1 cellular context compared by ENCODE assay signal in the genomic region with DNA sequence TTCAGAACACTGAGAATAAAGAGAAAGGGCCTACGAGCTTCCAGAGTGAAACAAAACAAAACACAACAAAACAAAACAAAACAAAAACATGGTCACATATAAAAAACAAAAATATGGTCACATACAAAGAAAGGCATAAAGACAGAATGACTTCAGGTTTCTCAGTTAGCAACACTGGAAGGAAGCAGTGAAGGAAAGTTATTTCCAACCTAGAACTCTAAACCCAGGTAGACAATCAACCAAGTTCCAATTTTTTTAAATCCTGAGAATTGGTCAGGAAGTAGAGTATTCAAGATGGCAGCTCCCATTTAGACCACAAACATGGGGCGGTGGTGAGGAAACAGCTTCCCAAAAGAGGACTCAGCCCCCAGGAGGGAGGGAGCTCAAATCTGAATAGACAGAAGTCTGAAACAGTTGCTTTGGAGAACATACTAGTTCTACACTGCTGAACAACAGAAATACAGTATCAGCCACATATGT.
TF ChIP-seq lines count a peak whose summit lies in the region.

No MANE protein-coding gene starts in this region.

TF ChIP-seq in K562, 482 proteins besides CTCF, POLR2A, EP300 and RAD21 (continued from another document and continues in another):
- TF ChIP-seq, protein P1, sequence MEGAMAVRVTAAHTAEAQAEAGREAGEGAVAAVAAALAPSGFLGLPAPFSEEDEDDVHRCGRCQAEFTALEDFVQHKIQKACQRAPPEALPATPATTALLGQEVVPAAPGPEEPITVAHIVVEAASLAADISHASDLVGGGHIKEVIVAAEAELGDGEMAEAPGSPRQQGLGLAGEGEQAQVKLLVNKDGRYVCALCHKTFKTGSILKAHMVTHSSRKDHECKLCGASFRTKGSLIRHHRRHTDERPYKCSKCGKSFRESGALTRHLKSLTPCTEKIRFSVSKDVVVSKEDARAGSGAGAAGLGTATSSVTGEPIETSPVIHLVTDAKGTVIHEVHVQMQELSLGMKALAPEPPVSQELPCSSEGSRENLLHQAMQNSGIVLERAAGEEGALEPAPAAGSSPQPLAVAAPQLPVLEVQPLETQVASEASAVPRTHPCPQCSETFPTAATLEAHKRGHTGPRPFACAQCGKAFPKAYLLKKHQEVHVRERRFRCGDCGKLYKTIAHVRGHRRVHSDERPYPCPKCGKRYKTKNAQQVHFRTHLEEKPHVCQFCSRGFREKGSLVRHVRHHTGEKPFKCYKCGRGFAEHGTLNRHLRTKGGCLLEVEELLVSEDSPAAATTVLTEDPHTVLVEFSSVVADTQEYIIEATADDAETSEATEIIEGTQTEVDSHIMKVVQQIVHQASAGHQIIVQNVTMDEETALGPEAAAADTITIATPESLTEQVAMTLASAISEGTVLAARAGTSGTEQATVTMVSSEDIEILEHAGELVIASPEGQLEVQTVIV (CRISPR knock-in tag; IDR thresholded peaks at IDR 0.05; ENCODE audit: borderline replicate concordance), result no peak
- TF ChIP-seq, protein P2, sequence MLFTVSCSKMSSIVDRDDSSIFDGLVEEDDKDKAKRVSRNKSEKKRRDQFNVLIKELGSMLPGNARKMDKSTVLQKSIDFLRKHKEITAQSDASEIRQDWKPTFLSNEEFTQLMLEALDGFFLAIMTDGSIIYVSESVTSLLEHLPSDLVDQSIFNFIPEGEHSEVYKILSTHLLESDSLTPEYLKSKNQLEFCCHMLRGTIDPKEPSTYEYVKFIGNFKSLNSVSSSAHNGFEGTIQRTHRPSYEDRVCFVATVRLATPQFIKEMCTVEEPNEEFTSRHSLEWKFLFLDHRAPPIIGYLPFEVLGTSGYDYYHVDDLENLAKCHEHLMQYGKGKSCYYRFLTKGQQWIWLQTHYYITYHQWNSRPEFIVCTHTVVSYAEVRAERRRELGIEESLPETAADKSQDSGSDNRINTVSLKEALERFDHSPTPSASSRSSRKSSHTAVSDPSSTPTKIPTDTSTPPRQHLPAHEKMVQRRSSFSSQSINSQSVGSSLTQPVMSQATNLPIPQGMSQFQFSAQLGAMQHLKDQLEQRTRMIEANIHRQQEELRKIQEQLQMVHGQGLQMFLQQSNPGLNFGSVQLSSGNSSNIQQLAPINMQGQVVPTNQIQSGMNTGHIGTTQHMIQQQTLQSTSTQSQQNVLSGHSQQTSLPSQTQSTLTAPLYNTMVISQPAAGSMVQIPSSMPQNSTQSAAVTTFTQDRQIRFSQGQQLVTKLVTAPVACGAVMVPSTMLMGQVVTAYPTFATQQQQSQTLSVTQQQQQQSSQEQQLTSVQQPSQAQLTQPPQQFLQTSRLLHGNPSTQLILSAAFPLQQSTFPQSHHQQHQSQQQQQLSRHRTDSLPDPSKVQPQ (CRISPR knock-in tag; IDR thresholded peaks at IDR 0.05; ENCODE audit: borderline replicate concordance), result no peak
- TF ChIP-seq, protein P3, sequence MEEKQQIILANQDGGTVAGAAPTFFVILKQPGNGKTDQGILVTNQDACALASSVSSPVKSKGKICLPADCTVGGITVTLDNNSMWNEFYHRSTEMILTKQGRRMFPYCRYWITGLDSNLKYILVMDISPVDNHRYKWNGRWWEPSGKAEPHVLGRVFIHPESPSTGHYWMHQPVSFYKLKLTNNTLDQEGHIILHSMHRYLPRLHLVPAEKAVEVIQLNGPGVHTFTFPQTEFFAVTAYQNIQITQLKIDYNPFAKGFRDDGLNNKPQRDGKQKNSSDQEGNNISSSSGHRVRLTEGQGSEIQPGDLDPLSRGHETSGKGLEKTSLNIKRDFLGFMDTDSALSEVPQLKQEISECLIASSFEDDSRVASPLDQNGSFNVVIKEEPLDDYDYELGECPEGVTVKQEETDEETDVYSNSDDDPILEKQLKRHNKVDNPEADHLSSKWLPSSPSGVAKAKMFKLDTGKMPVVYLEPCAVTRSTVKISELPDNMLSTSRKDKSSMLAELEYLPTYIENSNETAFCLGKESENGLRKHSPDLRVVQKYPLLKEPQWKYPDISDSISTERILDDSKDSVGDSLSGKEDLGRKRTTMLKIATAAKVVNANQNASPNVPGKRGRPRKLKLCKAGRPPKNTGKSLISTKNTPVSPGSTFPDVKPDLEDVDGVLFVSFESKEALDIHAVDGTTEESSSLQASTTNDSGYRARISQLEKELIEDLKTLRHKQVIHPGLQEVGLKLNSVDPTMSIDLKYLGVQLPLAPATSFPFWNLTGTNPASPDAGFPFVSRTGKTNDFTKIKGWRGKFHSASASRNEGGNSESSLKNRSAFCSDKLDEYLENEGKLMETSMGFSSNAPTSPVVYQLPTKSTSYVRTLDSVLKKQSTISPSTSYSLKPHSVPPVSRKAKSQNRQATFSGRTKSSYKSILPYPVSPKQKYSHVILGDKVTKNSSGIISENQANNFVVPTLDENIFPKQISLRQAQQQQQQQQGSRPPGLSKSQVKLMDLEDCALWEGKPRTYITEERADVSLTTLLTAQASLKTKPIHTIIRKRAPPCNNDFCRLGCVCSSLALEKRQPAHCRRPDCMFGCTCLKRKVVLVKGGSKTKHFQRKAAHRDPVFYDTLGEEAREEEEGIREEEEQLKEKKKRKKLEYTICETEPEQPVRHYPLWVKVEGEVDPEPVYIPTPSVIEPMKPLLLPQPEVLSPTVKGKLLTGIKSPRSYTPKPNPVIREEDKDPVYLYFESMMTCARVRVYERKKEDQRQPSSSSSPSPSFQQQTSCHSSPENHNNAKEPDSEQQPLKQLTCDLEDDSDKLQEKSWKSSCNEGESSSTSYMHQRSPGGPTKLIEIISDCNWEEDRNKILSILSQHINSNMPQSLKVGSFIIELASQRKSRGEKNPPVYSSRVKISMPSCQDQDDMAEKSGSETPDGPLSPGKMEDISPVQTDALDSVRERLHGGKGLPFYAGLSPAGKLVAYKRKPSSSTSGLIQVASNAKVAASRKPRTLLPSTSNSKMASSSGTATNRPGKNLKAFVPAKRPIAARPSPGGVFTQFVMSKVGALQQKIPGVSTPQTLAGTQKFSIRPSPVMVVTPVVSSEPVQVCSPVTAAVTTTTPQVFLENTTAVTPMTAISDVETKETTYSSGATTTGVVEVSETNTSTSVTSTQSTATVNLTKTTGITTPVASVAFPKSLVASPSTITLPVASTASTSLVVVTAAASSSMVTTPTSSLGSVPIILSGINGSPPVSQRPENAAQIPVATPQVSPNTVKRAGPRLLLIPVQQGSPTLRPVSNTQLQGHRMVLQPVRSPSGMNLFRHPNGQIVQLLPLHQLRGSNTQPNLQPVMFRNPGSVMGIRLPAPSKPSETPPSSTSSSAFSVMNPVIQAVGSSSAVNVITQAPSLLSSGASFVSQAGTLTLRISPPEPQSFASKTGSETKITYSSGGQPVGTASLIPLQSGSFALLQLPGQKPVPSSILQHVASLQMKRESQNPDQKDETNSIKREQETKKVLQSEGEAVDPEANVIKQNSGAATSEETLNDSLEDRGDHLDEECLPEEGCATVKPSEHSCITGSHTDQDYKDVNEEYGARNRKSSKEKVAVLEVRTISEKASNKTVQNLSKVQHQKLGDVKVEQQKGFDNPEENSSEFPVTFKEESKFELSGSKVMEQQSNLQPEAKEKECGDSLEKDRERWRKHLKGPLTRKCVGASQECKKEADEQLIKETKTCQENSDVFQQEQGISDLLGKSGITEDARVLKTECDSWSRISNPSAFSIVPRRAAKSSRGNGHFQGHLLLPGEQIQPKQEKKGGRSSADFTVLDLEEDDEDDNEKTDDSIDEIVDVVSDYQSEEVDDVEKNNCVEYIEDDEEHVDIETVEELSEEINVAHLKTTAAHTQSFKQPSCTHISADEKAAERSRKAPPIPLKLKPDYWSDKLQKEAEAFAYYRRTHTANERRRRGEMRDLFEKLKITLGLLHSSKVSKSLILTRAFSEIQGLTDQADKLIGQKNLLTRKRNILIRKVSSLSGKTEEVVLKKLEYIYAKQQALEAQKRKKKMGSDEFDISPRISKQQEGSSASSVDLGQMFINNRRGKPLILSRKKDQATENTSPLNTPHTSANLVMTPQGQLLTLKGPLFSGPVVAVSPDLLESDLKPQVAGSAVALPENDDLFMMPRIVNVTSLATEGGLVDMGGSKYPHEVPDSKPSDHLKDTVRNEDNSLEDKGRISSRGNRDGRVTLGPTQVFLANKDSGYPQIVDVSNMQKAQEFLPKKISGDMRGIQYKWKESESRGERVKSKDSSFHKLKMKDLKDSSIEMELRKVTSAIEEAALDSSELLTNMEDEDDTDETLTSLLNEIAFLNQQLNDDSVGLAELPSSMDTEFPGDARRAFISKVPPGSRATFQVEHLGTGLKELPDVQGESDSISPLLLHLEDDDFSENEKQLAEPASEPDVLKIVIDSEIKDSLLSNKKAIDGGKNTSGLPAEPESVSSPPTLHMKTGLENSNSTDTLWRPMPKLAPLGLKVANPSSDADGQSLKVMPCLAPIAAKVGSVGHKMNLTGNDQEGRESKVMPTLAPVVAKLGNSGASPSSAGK (IDR thresholded peaks at IDR 0.05), result no peak
- TF ChIP-seq JUNB (CRISPR knock-in tag; conservative IDR thresholded peaks at IDR 0.05) (no peak), PURB (CRISPR knock-in tag; IDR thresholded peaks at IDR 0.05; ENCODE audit: low read depth) (no peak), HLTF (IDR thresholded peaks at IDR 0.05) (no peak), LEF1 (IDR thresholded peaks at IDR 0.05) (no peak), NRF1 (conservative IDR thresholded peaks at IDR 0.05 in 1 of 2, IDR thresholded peaks at IDR 0.05 in 1 of 2) (no peak), GATA2 (CRISPR knock-in tag; IDR thresholded peaks at IDR 0.05) (no peak), ZNF584 (CRISPR knock-in tag; IDR thresholded peaks at IDR 0.05; ENCODE audit: low read depth) (peak; percentile 47; the same call in 1 of the 2 replicates), DACH1 (IDR thresholded peaks at IDR 0.05; ENCODE audit: partially characterized antibody) (no peak), SAP30 (IDR thresholded peaks at IDR 0.05; ENCODE audit: borderline replicate concordance, insufficient read depth, low read depth, low read length, poor library complexity, severe bottlenecking) (no peak), ZFP30 (CRISPR knock-in tag; IDR thresholded peaks at IDR 0.05; ENCODE audit: borderline replicate concordance) (no peak), ARNT (IDR thresholded peaks at IDR 0.05) (0 out of 4 replicates have a peak, but pooled peaks of 1 of the 2 experiments have one; percentile 23), TCF7L2 (IDR thresholded peaks at IDR 0.05; ENCODE audit: low read depth, low read length) (no peak), ZNF12 (CRISPR knock-in tag; IDR thresholded peaks at IDR 0.05) (no peak), KAT8 (IDR thresholded peaks at IDR 0.05; ENCODE audit: low read depth) (no peak), BHLHE40 (IDR thresholded peaks at IDR 0.05; ENCODE audit: low read length) (no peak), SNIP1 (IDR thresholded peaks at IDR 0.05; ENCODE audit: low read depth) (no peak), ZBTB17 (CRISPR knock-in tag; IDR thresholded peaks at IDR 0.05) (peak; percentile 14; the same call in 1 of the 2 replicates), ZNF507 (tag; conservative IDR thresholded peaks at IDR 0.05) (no peak), NBN (IDR thresholded peaks at IDR 0.05; ENCODE audit: low read depth) (peak; percentile 49; the same call in 1 of the 2 replicates), BRD4 (IDR thresholded peaks at IDR 0.05) (no peak), EHMT2 (IDR thresholded peaks at IDR 0.05) (peak; percentile 66; the same call in 1 of the 2 replicates), ZC3H8 (IDR thresholded peaks at IDR 0.05) (no peak), CREBBP (IDR thresholded peaks at IDR 0.05; ENCODE audit: low read depth, low read length) (no peak), SLC30A9 (CRISPR knock-in tag; IDR thresholded peaks at IDR 0.05) (no peak), SMARCA5 (IDR thresholded peaks at IDR 0.05) (0 out of 2 replicates have a peak, but pooled peaks have one; percentile 28)
- TF ChIP-seq, protein P4, sequence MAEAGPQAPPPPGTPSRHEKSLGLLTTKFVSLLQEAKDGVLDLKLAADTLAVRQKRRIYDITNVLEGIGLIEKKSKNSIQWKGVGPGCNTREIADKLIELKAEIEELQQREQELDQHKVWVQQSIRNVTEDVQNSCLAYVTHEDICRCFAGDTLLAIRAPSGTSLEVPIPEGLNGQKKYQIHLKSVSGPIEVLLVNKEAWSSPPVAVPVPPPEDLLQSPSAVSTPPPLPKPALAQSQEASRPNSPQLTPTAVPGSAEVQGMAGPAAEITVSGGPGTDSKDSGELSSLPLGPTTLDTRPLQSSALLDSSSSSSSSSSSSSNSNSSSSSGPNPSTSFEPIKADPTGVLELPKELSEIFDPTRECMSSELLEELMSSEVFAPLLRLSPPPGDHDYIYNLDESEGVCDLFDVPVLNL (CRISPR knock-in tag; IDR thresholded peaks at IDR 0.05; ENCODE audit: low read depth), result no peak
- TF ChIP-seq, protein P5, sequence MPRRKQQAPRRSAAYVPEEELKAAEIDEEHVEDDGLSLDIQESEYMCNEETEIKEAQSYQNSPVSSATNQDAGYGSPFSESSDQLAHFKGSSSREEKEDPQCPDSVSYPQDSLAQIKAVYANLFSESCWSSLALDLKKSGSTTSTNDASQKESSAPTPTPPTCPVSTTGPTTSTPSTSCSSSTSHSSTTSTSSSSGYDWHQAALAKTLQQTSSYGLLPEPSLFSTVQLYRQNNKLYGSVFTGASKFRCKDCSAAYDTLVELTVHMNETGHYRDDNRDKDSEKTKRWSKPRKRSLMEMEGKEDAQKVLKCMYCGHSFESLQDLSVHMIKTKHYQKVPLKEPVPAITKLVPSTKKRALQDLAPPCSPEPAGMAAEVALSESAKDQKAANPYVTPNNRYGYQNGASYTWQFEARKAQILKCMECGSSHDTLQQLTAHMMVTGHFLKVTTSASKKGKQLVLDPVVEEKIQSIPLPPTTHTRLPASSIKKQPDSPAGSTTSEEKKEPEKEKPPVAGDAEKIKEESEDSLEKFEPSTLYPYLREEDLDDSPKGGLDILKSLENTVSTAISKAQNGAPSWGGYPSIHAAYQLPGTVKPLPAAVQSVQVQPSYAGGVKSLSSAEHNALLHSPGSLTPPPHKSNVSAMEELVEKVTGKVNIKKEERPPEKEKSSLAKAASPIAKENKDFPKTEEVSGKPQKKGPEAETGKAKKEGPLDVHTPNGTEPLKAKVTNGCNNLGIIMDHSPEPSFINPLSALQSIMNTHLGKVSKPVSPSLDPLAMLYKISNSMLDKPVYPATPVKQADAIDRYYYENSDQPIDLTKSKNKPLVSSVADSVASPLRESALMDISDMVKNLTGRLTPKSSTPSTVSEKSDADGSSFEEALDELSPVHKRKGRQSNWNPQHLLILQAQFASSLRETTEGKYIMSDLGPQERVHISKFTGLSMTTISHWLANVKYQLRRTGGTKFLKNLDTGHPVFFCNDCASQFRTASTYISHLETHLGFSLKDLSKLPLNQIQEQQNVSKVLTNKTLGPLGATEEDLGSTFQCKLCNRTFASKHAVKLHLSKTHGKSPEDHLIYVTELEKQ (CRISPR knock-in tag; IDR thresholded peaks at IDR 0.05), result no peak
- TF ChIP-seq, protein P6, sequence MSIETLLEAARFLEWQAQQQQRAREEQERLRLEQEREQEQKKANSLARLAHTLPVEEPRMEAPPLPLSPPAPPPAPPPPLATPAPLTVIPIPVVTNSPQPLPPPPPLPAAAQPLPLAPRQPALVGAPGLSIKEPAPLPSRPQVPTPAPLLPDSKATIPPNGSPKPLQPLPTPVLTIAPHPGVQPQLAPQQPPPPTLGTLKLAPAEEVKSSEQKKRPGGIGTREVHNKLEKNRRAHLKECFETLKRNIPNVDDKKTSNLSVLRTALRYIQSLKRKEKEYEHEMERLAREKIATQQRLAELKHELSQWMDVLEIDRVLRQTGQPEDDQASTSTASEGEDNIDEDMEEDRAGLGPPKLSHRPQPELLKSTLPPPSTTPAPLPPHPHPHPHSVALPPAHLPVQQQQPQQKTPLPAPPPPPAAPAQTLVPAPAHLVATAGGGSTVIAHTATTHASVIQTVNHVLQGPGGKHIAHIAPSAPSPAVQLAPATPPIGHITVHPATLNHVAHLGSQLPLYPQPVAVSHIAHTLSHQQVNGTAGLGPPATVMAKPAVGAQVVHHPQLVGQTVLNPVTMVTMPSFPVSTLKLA (conservative IDR thresholded peaks at IDR 0.05), result no peak
- TF ChIP-seq, protein P7, sequence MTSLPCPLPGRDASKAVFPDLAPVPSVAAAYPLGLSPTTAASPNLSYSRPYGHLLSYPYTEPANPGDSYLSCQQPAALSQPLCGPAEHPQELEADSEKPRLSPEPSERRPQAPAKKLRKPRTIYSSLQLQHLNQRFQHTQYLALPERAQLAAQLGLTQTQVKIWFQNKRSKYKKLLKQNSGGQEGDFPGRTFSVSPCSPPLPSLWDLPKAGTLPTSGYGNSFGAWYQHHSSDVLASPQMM (CRISPR knock-in tag; IDR thresholded peaks at IDR 0.05), result no peak
